In the genomic region with DNA sequence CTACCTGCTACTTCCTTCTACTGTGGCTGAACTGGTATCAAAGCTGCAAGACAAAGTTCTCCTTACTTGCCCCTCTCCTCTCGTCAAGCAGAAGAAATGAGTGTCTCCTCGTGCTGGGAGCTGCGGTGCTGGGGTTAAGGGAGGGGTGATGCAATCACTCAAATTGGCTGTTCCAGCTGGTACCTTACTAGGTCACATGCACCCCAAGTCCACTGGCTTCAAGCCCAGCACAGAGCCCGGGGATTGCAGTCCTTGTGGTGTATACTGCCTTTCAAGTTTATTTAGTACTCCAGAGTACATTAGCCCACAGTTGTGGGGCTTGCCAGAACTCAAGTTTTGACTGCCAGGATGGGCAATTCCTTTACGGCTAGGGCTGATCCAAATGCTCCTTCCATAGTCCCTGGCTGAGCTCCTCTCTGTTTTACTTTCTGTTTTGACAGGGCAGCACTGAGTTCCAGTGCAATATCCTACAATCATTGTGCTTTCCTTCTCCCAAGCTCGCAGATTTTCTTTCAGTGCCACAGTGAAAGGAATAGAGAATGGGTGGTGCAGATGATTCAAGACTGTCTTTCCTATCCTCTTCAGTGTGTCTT, we compare ENCODE assay signal across 1 cellular context.
TF ChIP-seq lines count a peak whose summit lies in the region.

No MANE protein-coding gene starts in this region.

TF ChIP-seq in WTC11, 78 proteins besides CTCF, POLR2A, EP300 and RAD21 (continued from another document):
- TF ChIP-seq, protein P1, sequence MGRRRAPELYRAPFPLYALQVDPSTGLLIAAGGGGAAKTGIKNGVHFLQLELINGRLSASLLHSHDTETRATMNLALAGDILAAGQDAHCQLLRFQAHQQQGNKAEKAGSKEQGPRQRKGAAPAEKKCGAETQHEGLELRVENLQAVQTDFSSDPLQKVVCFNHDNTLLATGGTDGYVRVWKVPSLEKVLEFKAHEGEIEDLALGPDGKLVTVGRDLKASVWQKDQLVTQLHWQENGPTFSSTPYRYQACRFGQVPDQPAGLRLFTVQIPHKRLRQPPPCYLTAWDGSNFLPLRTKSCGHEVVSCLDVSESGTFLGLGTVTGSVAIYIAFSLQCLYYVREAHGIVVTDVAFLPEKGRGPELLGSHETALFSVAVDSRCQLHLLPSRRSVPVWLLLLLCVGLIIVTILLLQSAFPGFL (CRISPR knock-in tag; IDR thresholded peaks at IDR 0.05; ENCODE audit: borderline replicate concordance), result no peak
